8 cellular contexts compared by ENCODE assay signal in the genomic region with DNA sequence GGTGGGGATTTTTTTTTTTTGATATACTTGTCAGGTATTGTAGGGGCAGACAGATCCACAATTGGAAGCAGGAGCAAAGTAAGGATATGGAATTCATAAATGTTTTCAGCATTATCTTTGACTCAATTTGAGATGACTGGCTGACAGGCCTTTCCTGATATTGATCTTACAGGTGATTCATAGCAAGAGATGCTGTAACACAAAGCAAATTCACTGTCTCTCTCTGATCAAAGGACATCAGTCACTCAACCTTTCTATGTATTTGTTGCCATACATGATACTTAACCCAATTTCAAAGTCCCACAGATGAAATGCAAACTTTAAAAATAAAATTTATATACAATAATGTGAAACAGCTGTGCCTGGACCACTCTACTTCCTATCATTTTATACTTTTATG.
"Had no signal": no experiment of that assay in that cellular context is flagged by ENCODE, and none has a peak within 500 bp of the region (broad histone marks: within the 10 kb centered on the region; RNA-seq: fewer than 3 reads in every experiment).

No MANE protein-coding gene starts in this region.

- DNase-seq: GM23248, GOT3, H7, H9, HCEC 1CT, HFFc6 had no signal

- ATAC-seq: GM23338, HCT116 had no signal

- H3K4me1 Mint-ChIP-seq: GM23338 had no signal

- H3K27ac Mint-ChIP-seq: GM23338, H9, HFFc6 had no signal

- H3K4me3 Mint-ChIP-seq: GM23338, H9, HFFc6 had no signal
